ENCODE assay signal across 23 cellular contexts in the genomic region with DNA sequence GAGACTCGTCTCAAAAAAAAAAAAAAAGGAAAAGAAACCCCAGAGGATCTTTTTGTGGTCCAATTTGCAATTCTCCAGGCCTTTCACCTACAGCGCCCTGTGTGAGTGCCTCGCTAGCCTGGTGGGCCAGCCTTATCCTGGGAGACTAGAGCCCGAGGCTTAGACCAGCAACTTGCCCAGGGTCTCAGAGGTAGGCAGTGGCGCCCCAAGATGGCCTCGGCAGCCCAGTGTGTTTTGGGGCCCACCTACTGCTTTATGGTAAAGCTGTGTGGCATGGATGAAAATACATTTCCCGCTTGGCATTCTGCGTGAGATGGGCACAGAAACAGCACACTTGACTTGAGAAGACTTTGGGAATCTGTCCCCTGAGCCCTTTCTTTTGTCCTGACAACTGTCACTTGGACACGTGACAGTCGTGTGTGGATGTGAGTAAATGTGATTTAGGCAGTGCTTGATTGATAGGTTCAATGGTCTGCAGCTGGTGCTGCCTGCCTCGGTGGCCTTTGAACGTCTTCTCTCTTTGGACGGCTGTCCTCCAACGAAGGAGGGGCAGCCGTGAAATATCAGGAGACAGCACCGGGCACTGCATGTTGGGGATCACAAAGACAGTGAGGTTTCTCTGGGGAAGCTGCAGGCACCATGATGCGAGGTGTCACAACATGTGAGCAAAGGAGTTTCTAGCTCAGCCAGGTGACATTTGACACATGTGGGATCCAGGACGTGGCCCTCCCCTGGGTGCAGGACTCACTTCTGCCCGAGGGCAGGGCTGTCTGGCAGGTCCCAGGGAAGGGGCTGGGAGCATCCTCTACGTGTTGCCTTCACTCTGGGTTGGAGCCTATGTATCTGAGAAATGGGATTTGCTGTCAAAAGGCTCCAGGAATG.
"Had no signal": no experiment of that assay in that cellular context is flagged by ENCODE, and none has a peak within 500 bp of the region (broad histone marks: within the 10 kb centered on the region; RNA-seq: fewer than 3 reads in every experiment).

No MANE protein-coding gene starts in this region.

- H3K9me3 ChIP-seq: breast epithelium, left ventricle myocardium inferior, upper lobe of right lung had no signal

- H3K27me3 ChIP-seq: breast epithelium, upper lobe of right lung had no signal

- H3K4me3 ChIP-seq: left ventricle myocardium inferior, skin epidermis, upper lobe of right lung had no signal

- ATAC-seq: activated naive CD4-positive, alpha-beta T cell treated with anti-CD3 and anti-CD28 coated beads, Interleukin-2, amount 50 U/mL, for 72 hours; activated T-cell treated with anti-CD3 and anti-CD28 coated beads, Interleukin-2, amount 50 U/mL, for 72 hours; naive thymus-derived CD4-positive, alpha-beta T cell; stimulated activated memory B cell treated with anti-CD40 and anti-IgM and Interleukin-4, amounts not matched to agents 10 μg/mL and 1 μg/mL and 100 μg/mL, for 72 hours; stimulated activated naive CD8-positive, alpha-beta T cell treated with anti-CD3 and anti-CD28 coated beads, Interleukin-15, amount 100 ng/mL, for 72 hours; upper lobe of right lung had no signal

- H3K36me3 ChIP-seq: breast epithelium, left ventricle myocardium inferior, upper lobe of right lung had no signal

- DNase-seq: activated CD4-positive, alpha-beta memory T cell treated with anti-CD3 and anti-CD28 coated beads for 36 hours; activated CD4-positive, alpha-beta T cell treated with anti-CD3 and anti-CD28 coated beads for 48 hours; activated naive CD4-positive, alpha-beta T cell; activated T-cell treated with anti-CD3 and anti-CD28 coated beads, Interleukin-2, amount 50 U/mL, for 72 hours; dermis blood vessel endothelial cell; effector CD4-positive, alpha-beta T cell; left ventricle myocardium inferior; naive thymus-derived CD4-positive, alpha-beta T cell; occipital lobe; right cardiac atrium; stimulated activated CD4-positive, alpha-beta T cell treated with anti-CD3 and anti-CD28 coated beads, Interleukin-4, amount 100 ng/mL, for 24 hours; stimulated activated CD8-positive, alpha-beta memory T cell treated with anti-CD3 and anti-CD28 coated beads, Interleukin-4, amount 100 ng/mL, for 48 hours; stimulated activated naive CD8-positive, alpha-beta T cell treated with anti-CD3 and anti-CD28 coated beads, Interleukin-15, amount 100 ng/mL, for 72 hours; substantia nigra; T-helper 9 cell; upper lobe of right lung had no signal

- FAIRE-seq: frontal cortex, TTC549 had no signal

- H3K4me1 ChIP-seq: breast epithelium, left ventricle myocardium inferior, upper lobe of right lung had no signal

- H3K27ac ChIP-seq: left ventricle myocardium inferior, skin epidermis, upper lobe of right lung, VCaP had no signal
